26 cellular contexts compared by ENCODE assay signal in the genomic region with DNA sequence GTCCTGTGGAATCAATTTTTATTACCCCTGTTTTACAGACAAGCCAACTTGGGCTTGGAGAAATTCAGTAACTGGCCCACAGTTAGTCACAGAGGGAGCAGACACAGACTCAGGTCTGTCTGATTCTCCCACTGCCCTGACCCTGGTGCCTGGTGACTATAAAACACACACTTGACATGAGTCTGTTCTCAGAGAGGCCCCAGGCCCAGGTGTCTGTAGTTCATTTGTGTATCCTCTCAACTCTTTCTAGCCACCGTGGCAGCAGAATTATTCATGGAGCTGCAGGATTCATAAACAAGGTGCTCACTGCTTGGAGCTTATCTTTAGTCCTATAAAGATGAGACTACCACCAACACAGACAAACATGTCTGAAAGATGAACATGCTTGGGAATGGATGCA.
DNase-seq lines count a peak whose midpoint lies in the region; ATAC-seq and TF ChIP-seq lines count a peak whose summit lies in the region.
"Had no signal": no experiment of that assay in that cellular context is flagged by ENCODE, and none has a peak within 500 bp of the region (broad histone marks: within the 10 kb centered on the region; RNA-seq: fewer than 3 reads in every experiment).

No MANE protein-coding gene starts in this region.

- no peaks in the 10 kb centered on the region for H3K79me1 ChIP-seq in neuronal stem cell (ENCODE audit: low read depth, low read length)

- peaks cover 38% of the 10 kb centered on the region for H3K27me3 Mint-ChIP-seq in HFFc6 (ENCODE audit: insufficient read depth)
- H3K27me3 Mint-ChIP-seq in activated T-helper 2 cell treated with anti-CD3 and anti-CD28 coated beads, Interferon-gamma antibody, Interleukin-2, Interleukin-4, amounts not matched to agents 10 μg/mL and 5 μg/mL and 100 μg/mL, durations not matched to agents 14 hours and 24 hours and 36 hours (ENCODE audit: low read depth): peaks cover 2% of the 10 kb centered on the region
- H3K27me3 Mint-ChIP-seq: activated CD4-positive, alpha-beta memory T cell treated with anti-CD3 and anti-CD28 coated beads for 36 hours had no signal

- H2BK12ac ChIP-seq in neuronal stem cell (ENCODE audit: low read length): no peak overlapping the region

- H3K36me3 ChIP-seq in BE2C: peaks cover 4% of the 10 kb centered on the region
- no peaks in the 10 kb centered on the region for H3K36me3 ChIP-seq in esophagus squamous epithelium
- H3K36me3 ChIP-seq in neuronal stem cell (replicated peaks in 1 of 2; ENCODE audit: control insufficient read depth in 2 of 2, insufficient read depth in 2 of 2, low read length in 2 of 2): no peaks in the 10 kb centered on the region
- H3K36me3 ChIP-seq: Peyer's patch, upper lobe of left lung had no signal

- TF ChIP-seq CTCF in BE2C (IDR thresholded peaks at IDR 0.05; ENCODE audit: low read depth, low read length) (no peak), HFFc6 (IDR thresholded peaks at IDR 0.05) (no peak), esophagus squamous epithelium (IDR thresholded peaks at IDR 0.05) (no peak)

- H3K9me3 ChIP-seq in BE2C (no peaks in the 10 kb centered on the region), esophagus squamous epithelium (no peaks in the 10 kb centered on the region), neuronal stem cell (replicated peaks in 1 of 2; ENCODE audit: control insufficient read depth in 2 of 2, insufficient read depth in 1 of 2, low read depth in 1 of 2, low read length in 2 of 2) (no peaks in the 10 kb centered on the region)
- H3K9me3 ChIP-seq: Peyer's patch, SJSA1, upper lobe of left lung had no signal

- no peak overlapping the region for H3K27ac Mint-ChIP-seq in HFFc6
- no peak overlapping the region for H3K27ac Mint-ChIP-seq in activated T-helper 2 cell treated with anti-CD3 and anti-CD28 coated beads, Interferon-gamma antibody, Interleukin-2, Interleukin-4, amounts not matched to agents 10 μg/mL and 5 μg/mL and 100 μg/mL, durations not matched to agents 14 hours and 24 hours and 36 hours
- H3K27ac Mint-ChIP-seq: activated CD4-positive, alpha-beta memory T cell treated with anti-CD3 and anti-CD28 coated beads for 36 hours; T-helper 1 cell treated with Interleukin-12 subunit alpha and Interleukin-12 subunit beta and Interleukin-4 antibody, amounts not matched to agents 30 μg/mL and 1 μg/mL, for 36 hours had no signal

- no peak overlapping the region for H2AK5ac ChIP-seq in neuronal stem cell (ENCODE audit: low read depth, low read length)

- H3K4ac ChIP-seq in neuronal stem cell (ENCODE audit: low read length): no peak overlapping the region

- peak overlapping the region; percentile 2; the same call in 1 of the 2 replicates for H3K4me3 Mint-ChIP-seq in HFFc6
- no peak overlapping the region for H3K4me3 Mint-ChIP-seq in activated T-helper 2 cell treated with anti-CD3 and anti-CD28 coated beads, Interferon-gamma antibody, Interleukin-2, Interleukin-4, amounts not matched to agents 10 μg/mL and 5 μg/mL and 100 μg/mL, durations not matched to agents 14 hours and 24 hours and 36 hours (ENCODE audit: low read depth)
- H3K4me3 Mint-ChIP-seq: activated CD4-positive, alpha-beta memory T cell treated with anti-CD3 and anti-CD28 coated beads for 36 hours; T-helper 1 cell treated with Interleukin-12 subunit alpha and Interleukin-12 subunit beta and Interleukin-4 antibody, amounts not matched to agents 30 μg/mL and 1 μg/mL, for 36 hours had no signal

- H3K36me3 Mint-ChIP-seq in HFFc6 (ENCODE audit: low read depth): no peaks in the 10 kb centered on the region
- H3K36me3 Mint-ChIP-seq in activated T-helper 2 cell treated with anti-CD3 and anti-CD28 coated beads, Interferon-gamma antibody, Interleukin-2, Interleukin-4, amounts not matched to agents 10 μg/mL and 5 μg/mL and 100 μg/mL, durations not matched to agents 14 hours and 24 hours and 36 hours (ENCODE audit: low read depth): no peaks in the 10 kb centered on the region
- H3K36me3 Mint-ChIP-seq: activated CD4-positive, alpha-beta memory T cell treated with anti-CD3 and anti-CD28 coated beads for 36 hours had no signal

- no peak overlapping the region for H4K8ac ChIP-seq in neuronal stem cell (ENCODE audit: low read depth, low read length)

- H2BK5ac ChIP-seq in neuronal stem cell (ENCODE audit: low read length): no peak overlapping the region

- no peak overlapping the region for H2BK15ac ChIP-seq in neuronal stem cell (ENCODE audit: low read length)

- H3K23ac ChIP-seq in neuronal stem cell (ENCODE audit: low read depth, low read length, poor library complexity): no peak overlapping the region

- H3K4me2 ChIP-seq in neuronal stem cell (ENCODE audit: insufficient read depth, low read length, poor library complexity, severe bottlenecking): no peak overlapping the region

- H3K4me1 ChIP-seq in BE2C: peaks cover 81% of the 10 kb centered on the region
- H3K4me1 ChIP-seq in esophagus squamous epithelium: peaks cover 0 to 39% (median 5%) of the 10 kb centered on the region in 3 donors
- peaks cover 19 to 36% of the 10 kb centered on the region in 2 donors for H3K4me1 ChIP-seq in neuronal stem cell (ENCODE audit: control insufficient read depth in 2 of 2, insufficient read depth in 1 of 2, low read depth in 1 of 2, low read length in 2 of 2)

- no peak for TF ChIP-seq POLR2A in esophagus squamous epithelium (IDR thresholded peaks at IDR 0.05)

- WGBS in esophagus squamous epithelium, 2 donors: 57 to 63% methylated on average over 1 of the region's 1 CpG
- WGBS in neuronal stem cell (ENCODE audit: extremely low coverage in 2 of 2, insufficient read length in 2 of 2, insufficient replicate concordance in 1 of 2), 2 donors: no CpG with 5 or more reads among the region's 1 CpG

- H3K9ac ChIP-seq in neuronal stem cell (ENCODE audit: low read depth, low read length, poor library complexity): no peak overlapping the region
- H3K9ac ChIP-seq: GM23248 had no signal

- ATAC-seq in GM21737 (IDR thresholded peaks at IDR 0.05; ENCODE audit: unreplicated experiment): no peak
- ATAC-seq in stimulated activated naive CD8-positive, alpha-beta T cell treated with anti-CD3 and anti-CD28 coated beads, Interleukin-15, Interleukin-2, amounts not matched to agents 100 U/mL and 50 U/mL, for 24 hours: no peak

- peak; percentile 60 for DNase-seq in BE2C
- no peak for DNase-seq in HFFc6
- no peak for DNase-seq in esophagus squamous epithelium (lab: John Stamatoyannopoulos, UW)
- no peak for DNase-seq in neuronal stem cell (ENCODE audit: low spot score)
- no peak for DNase-seq in activated T-helper 2 cell treated with anti-CD3 and anti-CD28 coated beads, Interferon-gamma antibody, Interleukin-2, Interleukin-4, amounts not matched to agents 10 μg/mL and 5 μg/mL and 100 μg/mL, durations not matched to agents 14 hours and 24 hours and 36 hours (ENCODE audit: low spot score)
- no peak for DNase-seq in stimulated activated naive CD8-positive, alpha-beta T cell treated with anti-CD3 and anti-CD28 coated beads, Interleukin-15, Interleukin-2, amounts not matched to agents 100 U/mL and 50 U/mL, for 24 hours
- DNase-seq: activated CD4-positive, alpha-beta memory T cell treated with anti-CD3 and anti-CD28 coated beads for 36 hours; activated CD4-positive, CD25-positive, alpha-beta regulatory T cell treated with anti-CD3 and anti-CD28 coated beads, Interleukin-2, amount 50 U/mL, for 72 hours; activated CD8-positive, alpha-beta memory T cell treated with anti-CD3 and anti-CD28 coated beads, Interleukin-2, amount 50 U/mL, for 4 hours; activated naive CD4-positive, alpha-beta T cell treated with anti-CD3 and anti-CD28 coated beads, Interleukin-2, amount 50 U/mL, for 16 hours; amniotic stem cell; Calu3; GM23248; NCI-H1694; NCI-H2171 treated with DMSO at 0.1 percent for 48 hours; NCI-H524 treated with DMSO at 0.1 percent for 48 hours; NK-92 treated with Interleukin-12 subunit alpha and Interleukin-12 subunit beta, amount 100 ng/mL, for 24 hours; Peyer's patch; small intestine; stimulated activated CD4-positive, alpha-beta T cell treated with anti-CD3 and anti-CD28 coated beads, Interleukin-1b, Interleukin-23, amount 100 ng/mL, for 48 hours; upper lobe of left lung had no signal

- peak overlapping the region; percentile 21 for H3K18ac ChIP-seq in neuronal stem cell (ENCODE audit: low read length)

- H2BK120ac ChIP-seq in neuronal stem cell (ENCODE audit: low read depth, low read length): no peak overlapping the region

- H3K4me3 ChIP-seq in BE2C (ENCODE audit: low read depth, low read length): no peak overlapping the region
- no peak overlapping the region for H3K4me3 ChIP-seq in esophagus squamous epithelium
- no peak overlapping the region for H3K4me3 ChIP-seq in neuronal stem cell (ENCODE audit: low read length in 2 of 2)
- H3K4me3 ChIP-seq: GM12878, GM23248, Peyer's patch, SJSA1, upper lobe of left lung had no signal

- H3K4me1 Mint-ChIP-seq in HFFc6 (ENCODE audit: low read depth): peaks cover 16% of the 10 kb centered on the region
- H3K4me1 Mint-ChIP-seq in activated T-helper 2 cell treated with anti-CD3 and anti-CD28 coated beads, Interferon-gamma antibody, Interleukin-2, Interleukin-4, amounts not matched to agents 10 μg/mL and 5 μg/mL and 100 μg/mL, durations not matched to agents 14 hours and 24 hours and 36 hours (ENCODE audit: low read depth): no peaks in the 10 kb centered on the region

- H4K91ac ChIP-seq in neuronal stem cell (ENCODE audit: low read depth, low read length, poor library complexity): no peak overlapping the region

- no peaks in the 10 kb centered on the region for H3K9me3 Mint-ChIP-seq in HFFc6
- no peaks in the 10 kb centered on the region for H3K9me3 Mint-ChIP-seq in activated T-helper 2 cell treated with anti-CD3 and anti-CD28 coated beads, Interferon-gamma antibody, Interleukin-2, Interleukin-4, amounts not matched to agents 10 μg/mL and 5 μg/mL and 100 μg/mL, durations not matched to agents 14 hours and 24 hours and 36 hours
- H3K9me3 Mint-ChIP-seq: activated CD4-positive, alpha-beta memory T cell treated with anti-CD3 and anti-CD28 coated beads for 36 hours; T-helper 1 cell treated with Interleukin-12 subunit alpha and Interleukin-12 subunit beta and Interleukin-4 antibody, amounts not matched to agents 30 μg/mL and 1 μg/mL, for 36 hours had no signal

- intact Hi-C loops in esophagus squamous epithelium (cut with DNase I): no loop called here
- intact Hi-C loops in activated T-helper 2 cell treated with anti-CD3 and anti-CD28 coated beads, Interferon-gamma antibody, Interleukin-2, Interleukin-4, amounts not matched to agents 10 μg/mL and 5 μg/mL and 100 μg/mL, durations not matched to agents 14 hours and 24 hours and 36 hours (cut with micrococcal nuclease): no loop called here

- no peak overlapping the region for H3K14ac ChIP-seq in neuronal stem cell (ENCODE audit: low read length)

- H3K27ac ChIP-seq in esophagus squamous epithelium: peak overlapping the region in 3 of 4 donors; percentile 53 to 66 (median 62)
- H3K27ac ChIP-seq in neuronal stem cell (replicated peaks; ENCODE audit: low read length): no peak overlapping the region
- H3K27ac ChIP-seq: GM23248, HL-60, Peyer's patch, SJSA1, upper lobe of left lung had no signal

- H3K27me3 ChIP-seq in BE2C: no peaks in the 10 kb centered on the region
- no peaks in the 10 kb centered on the region for H3K27me3 ChIP-seq in esophagus squamous epithelium
- H3K27me3 ChIP-seq in neuronal stem cell (ENCODE audit: control insufficient read depth in 3 of 3, insufficient read depth in 3 of 3, low read depth in 1 of 3, low read length in 3 of 3): no peaks in the 10 kb centered on the region
- H3K27me3 ChIP-seq: Peyer's patch, SJSA1, upper lobe of left lung had no signal

- H2AFZ ChIP-seq in neuronal stem cell (ENCODE audit: low read length): peak overlapping the region; percentile 34
